22 cellular contexts compared by ENCODE assay signal in the genomic region with DNA sequence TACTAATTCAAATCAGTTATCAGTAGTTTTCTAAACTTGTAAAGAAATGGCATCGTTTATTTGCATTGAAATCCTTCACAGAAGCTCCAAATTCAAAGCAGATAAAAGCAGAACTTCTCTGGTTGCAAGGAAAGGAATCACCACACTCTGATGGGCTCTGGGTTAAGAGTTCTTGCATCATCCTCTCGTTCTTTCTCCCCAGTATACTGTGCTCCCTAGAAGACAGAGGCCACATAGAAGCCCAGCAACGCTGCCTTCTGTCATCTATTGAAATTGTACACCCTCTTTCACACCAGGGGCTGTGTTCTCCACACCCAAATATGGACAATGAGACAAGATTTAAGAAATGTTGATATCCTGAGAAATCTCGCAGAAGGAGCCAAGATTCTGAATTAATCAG. TPM values are rescaled to one million over a fixed set of nuclear protein-coding genes. Genes with fewer than 3 reads are reported as not detected.
DNase-seq lines count a peak whose midpoint lies in the region; ATAC-seq, FAIRE-seq and TF ChIP-seq lines count a peak whose summit lies in the region.
"Had no signal": no experiment of that assay in that cellular context is flagged by ENCODE, and none has a peak within 500 bp of the region (broad histone marks: within the 10 kb centered on the region; RNA-seq: fewer than 3 reads in every experiment).

No MANE protein-coding gene starts in this region.

- no peak overlapping the region for H4K8ac ChIP-seq in mesendoderm (ENCODE audit: low read depth, low read length)

- no peak for TF ChIP-seq CTCF in astrocyte (IDR thresholded peaks at IDR 0.05; ENCODE audit: insufficient read depth, low read depth, low read length)
- TF ChIP-seq CTCF in sigmoid colon (IDR thresholded peaks at IDR 0.05), result no peak

- no peak for ATAC-seq in activated CD4-positive, CD25-positive, alpha-beta regulatory T cell treated with anti-CD3 and anti-CD28 coated beads, Interleukin-2, amount 50 U/mL, for 24 hours
- ATAC-seq in HG03469 (IDR thresholded peaks at IDR 0.05; ENCODE audit: unreplicated experiment) (no peak), HG03159 (IDR thresholded peaks at IDR 0.05; ENCODE audit: unreplicated experiment) (no peak)
- ATAC-seq: left colon had no signal

- H3K27me3 ChIP-seq in astrocyte (ENCODE audit: insufficient read depth, low read length) (no peaks in the 10 kb centered on the region), mesendoderm (ENCODE audit: insufficient read depth, low read length, poor library complexity) (no peaks in the 10 kb centered on the region), sigmoid colon (no peaks in the 10 kb centered on the region)
- H3K27me3 ChIP-seq: adrenal gland, suprapubic skin had no signal

- no peaks in the 10 kb centered on the region for H3K9me3 Mint-ChIP-seq in astrocyte (ENCODE audit: unreplicated experiment)
- H3K9me3 Mint-ChIP-seq: neural crest cell had no signal

- no peak overlapping the region for H3K4me2 ChIP-seq in astrocyte (ENCODE audit: low read length)
- H3K4me2 ChIP-seq in mesendoderm (ENCODE audit: low read length), result no peak overlapping the region

- FAIRE-seq in astrocyte (lab: Jason Lieb, UNC), result no peak
- FAIRE-seq: TTC549 had no signal

- peak overlapping the region; percentile 46 for H3K56ac ChIP-seq in mesendoderm (ENCODE audit: low read length)

- intact Hi-C loops in sigmoid colon (cut with DNase I), result no loop called here

- H3K79me2 ChIP-seq in astrocyte (ENCODE audit: insufficient read depth, low read length) (no peaks in the 10 kb centered on the region), mesendoderm (ENCODE audit: control insufficient read depth, insufficient read depth, low read length) (peaks cover 4% of the 10 kb centered on the region)

- H4K20me1 ChIP-seq in astrocyte (ENCODE audit: insufficient read depth, low read length), result no peaks in the 10 kb centered on the region

- peaks cover 24% of the 10 kb centered on the region for H3K4me1 Mint-ChIP-seq in astrocyte (ENCODE audit: low read depth, unreplicated experiment)
- H3K4me1 Mint-ChIP-seq: CD14-positive monocyte, IgD-negative memory B cell had no signal

- peaks cover 9% of the 10 kb centered on the region for H3K79me1 ChIP-seq in mesendoderm (ENCODE audit: low read length)

- peaks cover 2% of the 10 kb centered on the region for H3K36me3 Mint-ChIP-seq in astrocyte (ENCODE audit: low read depth, unreplicated experiment)
- H3K36me3 Mint-ChIP-seq: CD14-positive monocyte, IgD-negative memory B cell had no signal

- H4K5ac ChIP-seq in mesendoderm (ENCODE audit: low read length), result no peak overlapping the region

- H3K9ac ChIP-seq in astrocyte (ENCODE audit: low read length) (no peak overlapping the region), mesendoderm (ENCODE audit: low read length) (no peak overlapping the region)

- no peak for TF ChIP-seq POLR2A in sigmoid colon (IDR thresholded peaks at IDR 0.05)

- TF ChIP-seq EP300 in sigmoid colon (IDR thresholded peaks at IDR 0.05), result no peak

- H3K4me1 ChIP-seq in astrocyte (ENCODE audit: insufficient read depth, low read length) (no peaks in the 10 kb centered on the region), mesendoderm (ENCODE audit: control insufficient read depth, low read depth, low read length) (peaks cover 10% of the 10 kb centered on the region), sigmoid colon (peaks cover 0 to 4% (median 0%) of the 10 kb centered on the region in 4 donors)
- H3K4me1 ChIP-seq: adrenal gland, suprapubic skin had no signal

- no peak overlapping the region for H3K4me3 ChIP-seq in astrocyte (ENCODE audit: insufficient read depth, low read depth, low read length)
- no peak overlapping the region for H3K4me3 ChIP-seq in mesendoderm (ENCODE audit: low read length)
- H3K4me3 ChIP-seq in sigmoid colon, result no peak overlapping the region
- H3K4me3 ChIP-seq: adrenal gland, suprapubic skin had no signal

- H3K23ac ChIP-seq in mesendoderm (ENCODE audit: low read length), result no peak overlapping the region

- no peak overlapping the region for H2BK15ac ChIP-seq in mesendoderm (replicated peaks; ENCODE audit: low read depth)

- no CpG with 5 or more reads among the region's 4 CpGs for WGBS in mesendoderm (ENCODE audit: extremely low coverage, insufficient coverage, low lambda C conversion rate)
- 69 to 83% methylated on average over 4 of the region's 4 CpGs for WGBS in sigmoid colon, 2 donors

- H3K4ac ChIP-seq in mesendoderm (ENCODE audit: low read depth, low read length), result peak overlapping the region; percentile 59

- H2AK5ac ChIP-seq in mesendoderm (ENCODE audit: low read length), result no peak overlapping the region

- H2BK120ac ChIP-seq in mesendoderm (ENCODE audit: low read depth, low read length), result no peak overlapping the region

- no peak overlapping the region for H3K27ac ChIP-seq in astrocyte (ENCODE audit: low read depth, low read length)
- H3K27ac ChIP-seq in mesendoderm (ENCODE audit: low read depth, low read length), result no peak overlapping the region
- no peak overlapping the region for H3K27ac ChIP-seq in sigmoid colon
- H3K27ac ChIP-seq: adrenal gland, suprapubic skin had no signal

- no peak overlapping the region for H2BK5ac ChIP-seq in mesendoderm (ENCODE audit: low read length)

- DNase-seq in EH (ENCODE audit: low read depth), result peak; percentile 25
- peak; percentile 58 to 63 for DNase-seq in Kasumi-1 (lab: John Stamatoyannopoulos, UW)
- DNase-seq in astrocyte (ENCODE audit: low read depth), result peak; percentile 13
- peak; percentile 60 for DNase-seq in mesendoderm
- DNase-seq in sigmoid colon, result no peak
- DNase-seq: ACHN; activated CD4-positive, alpha-beta T cell treated with anti-CD3 and anti-CD28 coated beads for 48 hours; adrenal gland; DMS153; erythroblast; GF-D8; left colon; MV-4-11; NCI-H1930 had no signal

- no peaks in the 10 kb centered on the region for H3K27me3 Mint-ChIP-seq in astrocyte (ENCODE audit: low read depth, unreplicated experiment)
- H3K27me3 Mint-ChIP-seq: IgD-negative memory B cell had no signal

- H3K9me3 ChIP-seq in astrocyte (ENCODE audit: insufficient read depth, low read depth, low read length) (no peaks in the 10 kb centered on the region), sigmoid colon (no peaks in the 10 kb centered on the region)
- H3K9me3 ChIP-seq: adrenal gland, suprapubic skin had no signal

- H3K18ac ChIP-seq in mesendoderm (ENCODE audit: low read length), result peak overlapping the region; percentile 23

- H3K36me3 ChIP-seq in astrocyte (ENCODE audit: insufficient read depth, low read length), result no peaks in the 10 kb centered on the region
- H3K36me3 ChIP-seq in mesendoderm (ENCODE audit: control insufficient read depth, insufficient read depth, low read length), result no peaks in the 10 kb centered on the region
- no peaks in the 10 kb centered on the region for H3K36me3 ChIP-seq in sigmoid colon
- H3K36me3 ChIP-seq: adrenal gland, suprapubic skin had no signal

- peak overlapping the region; percentile 88 for H3K27ac Mint-ChIP-seq in astrocyte (ENCODE audit: unreplicated experiment)
- H3K27ac Mint-ChIP-seq: CD14-positive monocyte, IgD-negative memory B cell had no signal

- H2AFZ ChIP-seq in astrocyte (ENCODE audit: low read depth, low read length), result no peak overlapping the region

- no peak overlapping the region for H3K4me3 Mint-ChIP-seq in astrocyte (ENCODE audit: unreplicated experiment)
- H3K4me3 Mint-ChIP-seq: CD14-positive monocyte, IgD-negative memory B cell, neural crest cell had no signal

RNA-seq across cellular contexts. Expression of gene FAT3, which starts 29.3 kb away (rescaled TPM):
- total RNA-seq in astrocyte (37.0 and 41.0 TPM in 2 replicates), sigmoid colon (1 to 10 TPM; 1.2 to 2.9 (median 2.0) TPM)
- polyA plus RNA-seq in mesendoderm (2013, experiment 1 of 2), result 5.7 TPM
- 6.0 TPM for polyA plus RNA-seq in mesendoderm (2013, experiment 2 of 2)
- under 1 TPM in 1 of 3 donors, not detected in 2; 0.23 TPM for polyA plus RNA-seq in sigmoid colon
- polyA plus RNA-seq: CD14-positive monocyte, IgD-negative memory B cell had no signal
